ENCODE assay signal across 16 cellular contexts in genomic region chr7:103843689-103844480, GRCh38.
"Had no signal": no experiment of that assay in that cellular context is flagged by ENCODE, and none has a peak within 500 bp of the region (broad histone marks: within the 10 kb centered on the region; RNA-seq: fewer than 3 reads in every experiment).

No MANE protein-coding gene starts in this region.

- DNase-seq: effector CD4-positive, alpha-beta T cell; endodermal cell; foreskin melanocyte; head of caudate nucleus; kidney glomerular epithelial cell; naive thymus-derived CD4-positive, alpha-beta T cell; nephron progenitor cell; psoas muscle; retina; right lobe of liver; stimulated activated CD4-positive, alpha-beta T cell treated with anti-CD3 and anti-CD28 coated beads, Interleukin-4, amount 100 ng/mL, for 1 hour; stimulated activated CD8-positive, alpha-beta memory T cell treated with anti-CD3 and anti-CD28 coated beads, Interleukin-4, amount 100 ng/mL, for 48 hours; stimulated activated naive B cell treated with anti-CD40 and anti-IgM and Interleukin-4, amounts not matched to agents 10 μg/mL and 1 μg/mL and 100 μg/mL, for 72 hours; stomach; substantia nigra; transverse colon had no signal

- H3K9me3 Mint-ChIP-seq: endodermal cell had no signal

- H3K27ac Mint-ChIP-seq: endodermal cell; naive thymus-derived CD4-positive, alpha-beta T cell; nephron progenitor cell; stimulated activated naive B cell treated with anti-CD40 and anti-IgM and Interleukin-4, amounts not matched to agents 10 μg/mL and 1 μg/mL and 100 μg/mL, for 72 hours had no signal

- ATAC-seq: naive thymus-derived CD4-positive, alpha-beta T cell; psoas muscle; stimulated activated naive B cell treated with anti-CD40 and anti-IgM and Interleukin-4, amounts not matched to agents 10 μg/mL and 1 μg/mL and 100 μg/mL, for 72 hours had no signal

- H3K4me1 Mint-ChIP-seq: nephron progenitor cell; stimulated activated naive B cell treated with anti-CD40 and anti-IgM and Interleukin-4, amounts not matched to agents 10 μg/mL and 1 μg/mL and 100 μg/mL, for 72 hours had no signal

- H3K4me3 Mint-ChIP-seq: endodermal cell; naive thymus-derived CD4-positive, alpha-beta T cell; nephron progenitor cell; stimulated activated naive B cell treated with anti-CD40 and anti-IgM and Interleukin-4, amounts not matched to agents 10 μg/mL and 1 μg/mL and 100 μg/mL, for 72 hours had no signal

- H3K36me3 Mint-ChIP-seq: naive thymus-derived CD4-positive, alpha-beta T cell; stimulated activated naive B cell treated with anti-CD40 and anti-IgM and Interleukin-4, amounts not matched to agents 10 μg/mL and 1 μg/mL and 100 μg/mL, for 72 hours had no signal
